In genomic region chr7:158830211-158830723, GRCh38 we compare ENCODE assay signal across 8 cellular contexts. TPM values are rescaled to one million over a fixed set of nuclear protein-coding genes. Genes with fewer than 3 reads are reported as not detected.
DNase-seq lines count a peak whose midpoint lies in the region; ATAC-seq and TF ChIP-seq lines count a peak whose summit lies in the region.

No MANE protein-coding gene starts in this region.

- H3K9me3 Mint-ChIP-seq in progenitor cell of endocrine pancreas (ENCODE audit: low read depth): no peaks in the 10 kb centered on the region

- no peak overlapping the region for H3K27ac ChIP-seq in SU-DHL-6 (ENCODE audit: low read depth, low read length)

- H3K9ac ChIP-seq in ES-I3 (ENCODE audit: low read depth, low read length) (peak overlapping the region; percentile 88), SU-DHL-6 (ENCODE audit: low read length) (peak overlapping the region; percentile 87)

- TF ChIP-seq CTCF in SU-DHL-6 (IDR thresholded peaks at IDR 0.05; ENCODE audit: insufficient read depth, low read length, poor library complexity, severe bottlenecking) (no peak), fibroblast of pulmonary artery (IDR thresholded peaks at IDR 0.05; ENCODE audit: low read length, missing control alignments) (no peak), progenitor cell of endocrine pancreas (IDR thresholded peaks at IDR 0.05; ENCODE audit: unreplicated experiment) (no peak)

- peak overlapping the region; percentile 80 for H3K4me3 Mint-ChIP-seq in progenitor cell of endocrine pancreas (ENCODE audit: low read depth)

- peaks cover 5% of the 10 kb centered on the region for H3K27me3 Mint-ChIP-seq in progenitor cell of endocrine pancreas

- DNase-seq in fibroblast of pulmonary artery (ENCODE audit: low read depth) (no peak), progenitor cell of endocrine pancreas (ENCODE audit: low spot score, unreplicated experiment) (no peak), NCI-H82 (lab: John Stamatoyannopoulos, UW) (no peak), dedifferentiated amniotic fluid mesenchymal stem cell (ENCODE audit: extremely low spot score) (no peak), NCI-H187 (lab: John Stamatoyannopoulos, UW) (no peak)

- H2AFZ ChIP-seq in SU-DHL-6 (ENCODE audit: low read depth, low read length, severe bottlenecking): peak overlapping the region; percentile 84

- H3K27me3 ChIP-seq in SU-DHL-6 (ENCODE audit: low read length): no peaks in the 10 kb centered on the region

- peak overlapping the region; percentile 98 for H3K27ac Mint-ChIP-seq in progenitor cell of endocrine pancreas

- H3K36me3 ChIP-seq in ES-I3 (ENCODE audit: insufficient read depth, low read length) (no peaks in the 10 kb centered on the region), SU-DHL-6 (ENCODE audit: low read length) (no peaks in the 10 kb centered on the region)

- H3K4me3 ChIP-seq in SU-DHL-6 (ENCODE audit: insufficient read depth, low read length, poor library complexity, severe bottlenecking) (peak overlapping the region; percentile 78), fibroblast of pulmonary artery (replicated peaks; ENCODE audit: low read depth, low read length) (peak overlapping the region; percentile 78)

- no peaks in the 10 kb centered on the region; the same call in 1 of the 2 replicates for H3F3A ChIP-seq in SU-DHL-6 (ENCODE audit: insufficient read depth)

- H3K4me1 Mint-ChIP-seq in progenitor cell of endocrine pancreas (ENCODE audit: low read depth): peaks cover 28% of the 10 kb centered on the region

- ATAC-seq in HG02981 (IDR thresholded peaks at IDR 0.05; ENCODE audit: unreplicated experiment): no peak

- peaks cover 13% of the 10 kb centered on the region for H3K79me2 ChIP-seq in SU-DHL-6 (ENCODE audit: insufficient read depth, low read length)

- H4K20me1 ChIP-seq in SU-DHL-6 (ENCODE audit: low read depth, low read length): no peaks in the 10 kb centered on the region; the same call in 1 of the 2 replicates

- H3K4me1 ChIP-seq in ES-I3 (ENCODE audit: insufficient read depth, low read length): peaks cover 9% of the 10 kb centered on the region

- H3K36me3 Mint-ChIP-seq in progenitor cell of endocrine pancreas (ENCODE audit: insufficient read depth): peaks cover 2% of the 10 kb centered on the region

- H3K9me3 ChIP-seq in ES-I3 (ENCODE audit: control insufficient read depth, insufficient read depth, low read length) (no peaks in the 10 kb centered on the region), SU-DHL-6 (ENCODE audit: insufficient read depth, low read length) (no peaks in the 10 kb centered on the region)

- H3K9me2 ChIP-seq in SU-DHL-6 (replicated peaks; ENCODE audit: insufficient read depth, low read length): no peaks in the 10 kb centered on the region

- H3K4me2 ChIP-seq in SU-DHL-6 (ENCODE audit: low read depth, low read length, poor library complexity, severe bottlenecking): peak overlapping the region; percentile 66

RNA-seq across cellular contexts. Expression of gene ESYT2, which starts 1.0 kb away (rescaled TPM):
- 29.4 and 30.0 TPM in 2 replicates for total RNA-seq in progenitor cell of endocrine pancreas

RNA-seq across cellular contexts. Expression of gene DYNC2I1, which starts 26.1 kb away (rescaled TPM):
- 37.3 and 39.7 TPM in 2 replicates for total RNA-seq in progenitor cell of endocrine pancreas
